Comparison of ENCODE assay signal across 8 cellular contexts in genomic region chr2:101253713-101254085, GRCh38. TPM values are rescaled to one million over a fixed set of nuclear protein-coding genes. Genes with fewer than 3 reads are reported as not detected.
DNase-seq lines count a peak whose midpoint lies in the region; ATAC-seq, FAIRE-seq and TF ChIP-seq lines count a peak whose summit lies in the region.

No MANE protein-coding gene starts in this region.

- H3K9me3 Mint-ChIP-seq in glutamatergic neuron (ENCODE audit: unreplicated experiment), result peaks cover 8% of the 10 kb centered on the region

- peak overlapping the region; percentile 95 for H3K27ac Mint-ChIP-seq in glutamatergic neuron (ENCODE audit: unreplicated experiment)

- H3K4me3 ChIP-seq in H7 (ENCODE audit: insufficient read depth, low read depth, low read length) (peak overlapping the region; percentile 97), WI38 (ENCODE audit: low read depth, low read length) (peak overlapping the region; percentile 95), small intestine (ENCODE audit: low read depth in 1 of 2, low read length in 2 of 2) (peak overlapping the region; percentile 89 to 92)

- peaks cover 2 to 5% of the 10 kb centered on the region in 2 donors for H3K4me1 ChIP-seq in small intestine (ENCODE audit: control insufficient read depth in 2 of 2, insufficient read depth in 1 of 2, low read depth in 1 of 2, low read length in 1 of 2)

- H3K9me3 ChIP-seq in small intestine (ENCODE audit: control insufficient read depth, low read depth), result no peaks in the 10 kb centered on the region

- TF ChIP-seq CTCF in WI38 (IDR thresholded peaks at IDR 0.05; ENCODE audit: low read depth, low read length), result no peak
- TF ChIP-seq CTCF in glutamatergic neuron (IDR thresholded peaks at IDR 0.05; ENCODE audit: partially characterized antibody, unreplicated experiment), result no peak

- peak overlapping the region; percentile 94 to 98 for H3K27ac ChIP-seq in small intestine (ENCODE audit: low read depth in 1 of 2, low read length in 1 of 2)

- H3K36me3 Mint-ChIP-seq in glutamatergic neuron (ENCODE audit: unreplicated experiment), result peaks cover 7% of the 10 kb centered on the region

- DNase-seq in H7 (no peak), glutamatergic neuron (no peak), small intestine (no peak), COLO829 (ENCODE audit: low spot score) (no peak), NCI-H146 treated with DMSO at 0.1 percent for 48 hours (lab: John Stamatoyannopoulos, UW; ENCODE audit: unreplicated experiment) (no peak)

- peak overlapping the region; percentile 100 for H3K4me3 Mint-ChIP-seq in glutamatergic neuron (ENCODE audit: unreplicated experiment)

- FAIRE-seq in small intestine (lab: Jason Lieb, UNC), result no peak

- H3K27me3 Mint-ChIP-seq in glutamatergic neuron (ENCODE audit: unreplicated experiment), result peaks cover 5% of the 10 kb centered on the region

- ATAC-seq in GM19452 (IDR thresholded peaks at IDR 0.05; ENCODE audit: unreplicated experiment) (no peak), HG02798 (IDR thresholded peaks at IDR 0.05; ENCODE audit: poor library complexity, unreplicated experiment) (no peak)

- WGBS in small intestine, 3 donors, result 3 to 8% (median 5%) methylated on average over 11 of the region's 11 CpGs

- H3K36me3 ChIP-seq in H7 (replicated peaks; ENCODE audit: control insufficient read depth, insufficient read depth, low read length) (no peaks in the 10 kb centered on the region; the same call in 1 of the 2 replicates), small intestine (ENCODE audit: control insufficient read depth in 2 of 2, insufficient read depth in 2 of 2, low read length in 2 of 2) (no peaks in the 10 kb centered on the region)

- no peaks in the 10 kb centered on the region for H3K27me3 ChIP-seq in H7 (ENCODE audit: control insufficient read depth, insufficient read depth, low read length)
- no peaks in the 10 kb centered on the region for H3K27me3 ChIP-seq in small intestine (ENCODE audit: control insufficient read depth in 2 of 2, insufficient read depth in 2 of 2, low read length in 2 of 2)

- H3K4me1 Mint-ChIP-seq in glutamatergic neuron (ENCODE audit: low read depth, unreplicated experiment), result peaks cover 10% of the 10 kb centered on the region

RNA-seq across cellular contexts. Expression of gene CNOT11, which starts 1.0 kb away (rescaled TPM):
- total RNA-seq in H7 (2014; rRNA removed; shearing (Covaris generic)), result 68.6 and 72.6 TPM in 2 replicates
- 35.6 TPM for total RNA-seq in glutamatergic neuron (ENCODE audit: unreplicated experiment)
- 10 to 100 TPM; 22.4 to 29.5 (median 26.2) TPM for polyA plus RNA-seq in small intestine

RNA-seq across cellular contexts. Expression of gene RNF149, which starts 54.8 kb away (rescaled TPM):
- total RNA-seq in H7 (2014; rRNA removed; shearing (Covaris generic)), result 17.9 and 29.9 TPM in 2 replicates
- total RNA-seq in glutamatergic neuron (ENCODE audit: unreplicated experiment), result 26.9 TPM
- polyA plus RNA-seq in small intestine, result 10 to 100 TPM; 23.0 to 32.7 (median 24.4) TPM
